In the genomic region with DNA sequence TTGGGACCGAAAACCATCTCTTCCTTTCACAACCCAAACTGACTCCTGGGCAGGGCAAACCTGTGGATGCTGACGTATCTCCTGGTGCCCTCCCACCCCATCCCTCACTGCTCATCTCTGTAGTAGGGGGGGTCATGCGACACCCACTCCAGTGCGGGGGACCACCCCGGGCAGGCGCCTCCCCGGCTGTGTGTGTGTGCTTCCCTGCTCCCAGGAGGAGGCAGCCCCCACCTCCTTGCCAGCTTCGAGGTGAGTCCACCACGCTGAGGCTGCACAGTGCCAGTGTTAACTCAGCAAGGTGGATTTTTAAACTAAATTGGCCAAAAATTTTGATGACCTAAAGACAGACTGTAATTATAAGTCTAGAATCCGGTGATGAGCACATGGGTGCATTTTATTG, we compare ENCODE assay signal across 22 cellular contexts. TPM values are rescaled to one million over a fixed set of nuclear protein-coding genes. Genes with fewer than 3 reads are reported as not detected.
A peak's percentile ranks its signal among the peaks of the same experiment; 100 is the strongest.
DNase-seq lines count a peak whose midpoint lies in the region; ATAC-seq and TF ChIP-seq lines count a peak whose summit lies in the region.
"Had no signal": no experiment of that assay in that cellular context is flagged by ENCODE, and none has a peak within 500 bp of the region (broad histone marks: within the 10 kb centered on the region; RNA-seq: fewer than 3 reads in every experiment).

No MANE protein-coding gene starts in this region.

- H2BK120ac ChIP-seq in neuronal stem cell (ENCODE audit: low read depth, low read length): no peak overlapping the region

- H3K4me3 Mint-ChIP-seq in Caco-2 (ENCODE audit: unreplicated experiment): no peak overlapping the region
- H3K4me3 Mint-ChIP-seq: CD14-positive monocyte; CD4-positive, alpha-beta memory T cell; CD4-positive, CD25-positive, alpha-beta regulatory T cell; CD8-positive, alpha-beta memory T cell had no signal

- H3K9me3 Mint-ChIP-seq in Caco-2 (ENCODE audit: unreplicated experiment): no peaks in the 10 kb centered on the region
- H3K9me3 Mint-ChIP-seq: CD4-positive, alpha-beta memory T cell; CD4-positive, CD25-positive, alpha-beta regulatory T cell; CD8-positive, alpha-beta memory T cell had no signal

- CTCF ChIA-PET in Caco-2 (lab: Charles Lee): interaction anchor here (1.0 kb wide), 1 partner anchor 12 kb away, joined by 3 read pairs; no protein-coding TSS in a partner anchor

- no peaks in the 10 kb centered on the region for H3K79me1 ChIP-seq in neuronal stem cell (ENCODE audit: low read depth, low read length)

- no peak overlapping the region for H3K14ac ChIP-seq in neuronal stem cell (ENCODE audit: low read length)

- H3K9ac ChIP-seq in neuronal stem cell (ENCODE audit: low read depth, low read length, poor library complexity): no peak overlapping the region
- H3K9ac ChIP-seq: BLaER1 had no signal

- H3K36me3 ChIP-seq in H7 (replicated peaks; ENCODE audit: control insufficient read depth, insufficient read depth, low read length): no peaks in the 10 kb centered on the region
- no peaks in the 10 kb centered on the region for H3K36me3 ChIP-seq in neuronal stem cell (replicated peaks in 1 of 2; ENCODE audit: control insufficient read depth in 2 of 2, insufficient read depth in 2 of 2, low read length in 2 of 2)
- no peaks in the 10 kb centered on the region for H3K36me3 ChIP-seq in spleen
- H3K36me3 ChIP-seq in Caco-2 (ENCODE audit: control insufficient read depth, insufficient read depth, low read length): no peaks in the 10 kb centered on the region
- H3K36me3 ChIP-seq in transverse colon: no peaks in the 10 kb centered on the region
- H3K36me3 ChIP-seq: BE2C, BLaER1 had no signal

- H3K23ac ChIP-seq in neuronal stem cell (ENCODE audit: low read depth, low read length, poor library complexity): no peak overlapping the region

- H3K4me3 ChIP-seq in H7 (ENCODE audit: insufficient read depth, low read depth, low read length) (no peak overlapping the region), neuronal stem cell (ENCODE audit: low read length in 2 of 2) (no peak overlapping the region), spleen (no peak overlapping the region), Caco-2 (ENCODE audit: low read depth, low read length) (no peak overlapping the region), transverse colon (no peak overlapping the region)
- H3K4me3 ChIP-seq: BLaER1, GM12878 had no signal

- POLR2A ChIA-PET in Caco-2 (lab: Charles Lee): no interaction called here

- no peaks in the 10 kb centered on the region for H3K27me3 ChIP-seq in H7 (ENCODE audit: control insufficient read depth, insufficient read depth, low read length)
- peaks cover 0 to 25% (median 0%) of the 10 kb centered on the region in 3 experiments for H3K27me3 ChIP-seq in neuronal stem cell (ENCODE audit: control insufficient read depth in 3 of 3, insufficient read depth in 3 of 3, low read depth in 1 of 3, low read length in 3 of 3)
- H3K27me3 ChIP-seq in spleen (replicated peaks in 1 of 7): peaks cover 0 to 33% (median 0%) of the 10 kb centered on the region in 7 donors
- H3K27me3 ChIP-seq in Caco-2 (replicated peaks; ENCODE audit: control insufficient read depth, insufficient read depth, low read length): no peaks in the 10 kb centered on the region
- no peaks in the 10 kb centered on the region for H3K27me3 ChIP-seq in transverse colon
- H3K27me3 ChIP-seq: BE2C, BLaER1 had no signal

- no peak overlapping the region for H3K18ac ChIP-seq in neuronal stem cell (ENCODE audit: low read length)

- TF ChIP-seq POLR2A in spleen (IDR thresholded peaks at IDR 0.05): no peak
- TF ChIP-seq POLR2A in transverse colon (IDR thresholded peaks at IDR 0.05): no peak

- no peak for TF ChIP-seq EP300 in transverse colon (IDR thresholded peaks at IDR 0.05; ENCODE audit: low read depth)

- intact Hi-C loops in spleen (cut with DNase I; ENCODE audit: low total_unique reads): no loop called here
- intact Hi-C loops in Caco-2 (cut with micrococcal nuclease; ENCODE audit: unreplicated experiment): no loop called here
- intact Hi-C loops in transverse colon (cut with DNase I; ENCODE audit: low total_unique reads): no loop called here

- DNase-seq in H7: peak; percentile 47
- no peak for DNase-seq in neuronal stem cell (ENCODE audit: low spot score)
- peak; percentile 58 for DNase-seq in spleen
- DNase-seq in Caco-2: no peak
- no peak for DNase-seq in transverse colon
- no peak for DNase-seq in cerebellar cortex (ENCODE audit: low spot score)
- DNase-seq: 8988T; ACHN; BE2C; C1 segment of cervical spinal cord; Calu3; CD4-positive, alpha-beta memory T cell; CD4-positive, CD25-positive, alpha-beta regulatory T cell; COR-L47; DMS79 treated with DMSO at 0.1 percent for 48 hours; EL; GDM1 had no signal

- no peak overlapping the region for H3K4ac ChIP-seq in neuronal stem cell (ENCODE audit: low read length)

- no peak overlapping the region for H3K27ac Mint-ChIP-seq in Caco-2 (ENCODE audit: unreplicated experiment)
- H3K27ac Mint-ChIP-seq: CD14-positive monocyte; CD4-positive, CD25-positive, alpha-beta regulatory T cell had no signal

- H2BK12ac ChIP-seq in neuronal stem cell (ENCODE audit: low read length): no peak overlapping the region

- in situ Hi-C loops in transverse colon (cut with MboI; ENCODE audit: low pct_ligation_motif_present in 1 of 4, low pct_unique_long_range_greater_than_20kb in 1 of 4, low sequenced_read_pairs in 3 of 4): loop anchor here in 1 of 4 donors (25.0 kb wide), 1 partner anchor 371 kb away; no protein-coding TSS in a partner anchor

- H3K4me1 ChIP-seq in neuronal stem cell (ENCODE audit: control insufficient read depth in 2 of 2, insufficient read depth in 1 of 2, low read depth in 1 of 2, low read length in 2 of 2) (peaks cover 2 to 4% of the 10 kb centered on the region in 2 donors), spleen (no peaks in the 10 kb centered on the region), Caco-2 (no peaks in the 10 kb centered on the region), transverse colon (no peaks in the 10 kb centered on the region)

- TF ChIP-seq CTCF in spleen (IDR thresholded peaks at IDR 0.05 in 8 of 11, conservative IDR thresholded peaks at IDR 0.05 in 3 of 11) (no peak), Caco-2 (IDR thresholded peaks at IDR 0.05; ENCODE audit: insufficient read depth in 1 of 2, low read depth in 1 of 2, low read length in 1 of 2, severe bottlenecking in 1 of 2, unreplicated experiment in 1 of 2) (no peak), transverse colon (IDR thresholded peaks at IDR 0.05) (no peak)

- no peaks in the 10 kb centered on the region for H3K4me1 Mint-ChIP-seq in Caco-2 (ENCODE audit: low read depth, unreplicated experiment)
- H3K4me1 Mint-ChIP-seq: CD14-positive monocyte had no signal

- peaks cover 15% of the 10 kb centered on the region for H3K27me3 Mint-ChIP-seq in Caco-2 (ENCODE audit: insufficient read depth, unreplicated experiment)

- peak overlapping the region; percentile 2 for H2AK5ac ChIP-seq in neuronal stem cell (ENCODE audit: low read depth, low read length)

- H3K36me3 Mint-ChIP-seq in Caco-2 (ENCODE audit: insufficient read depth, unreplicated experiment): no peaks in the 10 kb centered on the region
- H3K36me3 Mint-ChIP-seq: CD14-positive monocyte; CD4-positive, alpha-beta memory T cell; CD4-positive, CD25-positive, alpha-beta regulatory T cell had no signal

- no peak overlapping the region for H2BK5ac ChIP-seq in neuronal stem cell (ENCODE audit: low read length)

- WGBS in neuronal stem cell (ENCODE audit: extremely low coverage in 2 of 2, insufficient read length in 2 of 2, insufficient replicate concordance in 1 of 2), 2 donors: no CpG with 5 or more reads among the region's 10 CpGs
- 86 to 93% (median 88%) methylated on average over 10 of the region's 10 CpGs for WGBS in spleen, 5 donors
- 83 to 94% methylated on average over 3 to 6 of the region's 10 CpGs for WGBS in transverse colon (ENCODE audit: low coverage in 1 of 2), 2 donors

- BruUV-seq in Caco-2 (replicated peaks; lab: Mats Ljungman, UMichigan): no TSS peak

- H2BK15ac ChIP-seq in neuronal stem cell (ENCODE audit: low read length): no peak overlapping the region

- H3K4me2 ChIP-seq in neuronal stem cell (ENCODE audit: insufficient read depth, low read length, poor library complexity, severe bottlenecking): no peak overlapping the region
- H3K4me2 ChIP-seq: BLaER1 had no signal

- ATAC-seq in GM21423 (IDR thresholded peaks at IDR 0.05; ENCODE audit: unreplicated experiment): no peak
- ATAC-seq: GM12878 had no signal

- H3K9me3 ChIP-seq in neuronal stem cell (replicated peaks in 1 of 2; ENCODE audit: control insufficient read depth in 2 of 2, insufficient read depth in 1 of 2, low read depth in 1 of 2, low read length in 2 of 2) (no peaks in the 10 kb centered on the region), spleen (no peaks in the 10 kb centered on the region), Caco-2 (no peaks in the 10 kb centered on the region), transverse colon (no peaks in the 10 kb centered on the region)
- H3K9me3 ChIP-seq: BE2C, BLaER1 had no signal

- H3K27ac ChIP-seq in neuronal stem cell (replicated peaks; ENCODE audit: low read length) (no peak overlapping the region), spleen (no peak overlapping the region), transverse colon (no peak overlapping the region)
- H3K27ac ChIP-seq: BLaER1 had no signal

- no peak overlapping the region for H4K8ac ChIP-seq in neuronal stem cell (ENCODE audit: low read depth, low read length)

- H2AFZ ChIP-seq in neuronal stem cell (ENCODE audit: low read length): no peak overlapping the region

- H4K91ac ChIP-seq in neuronal stem cell (ENCODE audit: low read depth, low read length, poor library complexity): no peak overlapping the region

RNA-seq across cellular contexts. Expression of a gene that starts 46.2 kb away (rescaled TPM):
- total RNA-seq in H7 (2014; rRNA removed; shearing (Covaris generic)): 1.3 and 3.3 TPM in 2 replicates
- 20.9 TPM for polyA plus RNA-seq in neuronal stem cell (2013, experiment 1 of 2)
- 20.1 TPM for polyA plus RNA-seq in neuronal stem cell (2013, experiment 2 of 2)
- total RNA-seq in spleen: 10 to 100 TPM in 1 of 7 donors, 1 to 10 TPM in 6; 3.8 to 10.0 (median 5.9) TPM
- polyA plus RNA-seq in spleen: 1 to 10 TPM; 1.8 to 6.9 (median 4.1) TPM
- total RNA-seq in Caco-2 (2022): 0.54 TPM in 1 of 2 replicates, not detected in the other
- total RNA-seq in transverse colon: 1 to 10 TPM in 1 of 4 donors, under 1 TPM in 2, not detected in 1; 0.27 to 2.5 (median 0.37) TPM

Comparison
In these comparisons a context has a peak if more than half of its experiments do, and no peak if none do; other contexts are left out.
1. DNase-seq: peak in H7 (single experiment) and spleen (single experiment); none in neuronal stem cell (single experiment), Caco-2 (0 of 2), transverse colon (single experiment) and cerebellar cortex (single experiment).